1 cellular context compared by ENCODE assay signal in the genomic region with DNA sequence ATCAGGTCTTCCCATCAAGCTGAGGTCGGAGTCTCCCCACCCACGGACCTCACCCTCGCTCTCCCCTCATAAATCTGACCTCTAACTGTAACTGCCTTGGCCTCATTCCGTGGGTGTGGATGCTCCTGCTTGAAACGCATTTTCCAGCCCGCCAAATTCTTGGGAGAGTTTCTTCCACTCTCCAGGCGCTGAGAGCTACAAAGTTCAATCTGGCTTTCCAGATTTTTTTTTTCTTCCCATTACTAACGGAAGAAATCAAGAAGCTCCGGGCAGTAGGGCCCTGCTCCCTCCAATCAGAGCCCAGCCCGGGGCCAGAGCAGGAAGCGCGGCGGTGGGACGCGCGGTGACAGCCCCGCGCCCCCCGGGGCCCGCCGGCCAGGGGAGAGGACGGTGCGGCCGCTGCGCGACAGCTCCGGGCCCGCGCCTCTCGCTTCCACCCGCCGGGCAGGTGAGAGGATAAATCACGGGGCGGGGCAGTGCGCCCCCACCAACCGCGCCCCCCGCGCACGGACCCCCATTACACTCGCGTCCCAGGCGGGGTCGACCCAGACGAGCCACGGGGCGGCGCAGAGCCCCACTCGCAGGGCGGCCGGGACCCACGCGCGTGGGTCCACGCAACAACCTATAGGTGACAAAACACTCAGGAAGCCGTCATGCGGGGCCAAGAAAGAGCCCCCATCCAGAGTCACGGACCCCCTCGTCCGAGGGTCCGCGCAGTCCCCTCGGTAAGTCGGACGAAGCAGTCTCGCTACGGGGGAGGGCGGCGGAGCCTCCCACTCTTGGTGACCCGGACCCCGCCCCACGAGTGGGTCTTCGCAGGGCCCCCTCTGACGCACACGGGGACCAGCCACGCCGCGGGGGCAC.
TF ChIP-seq lines count a peak whose summit lies in the region.

No MANE protein-coding gene starts in this region.

TF ChIP-seq in HepG2, 621 proteins besides CTCF, POLR2A, EP300 and RAD21 (continued from another document):
- TF ChIP-seq, protein P1, sequence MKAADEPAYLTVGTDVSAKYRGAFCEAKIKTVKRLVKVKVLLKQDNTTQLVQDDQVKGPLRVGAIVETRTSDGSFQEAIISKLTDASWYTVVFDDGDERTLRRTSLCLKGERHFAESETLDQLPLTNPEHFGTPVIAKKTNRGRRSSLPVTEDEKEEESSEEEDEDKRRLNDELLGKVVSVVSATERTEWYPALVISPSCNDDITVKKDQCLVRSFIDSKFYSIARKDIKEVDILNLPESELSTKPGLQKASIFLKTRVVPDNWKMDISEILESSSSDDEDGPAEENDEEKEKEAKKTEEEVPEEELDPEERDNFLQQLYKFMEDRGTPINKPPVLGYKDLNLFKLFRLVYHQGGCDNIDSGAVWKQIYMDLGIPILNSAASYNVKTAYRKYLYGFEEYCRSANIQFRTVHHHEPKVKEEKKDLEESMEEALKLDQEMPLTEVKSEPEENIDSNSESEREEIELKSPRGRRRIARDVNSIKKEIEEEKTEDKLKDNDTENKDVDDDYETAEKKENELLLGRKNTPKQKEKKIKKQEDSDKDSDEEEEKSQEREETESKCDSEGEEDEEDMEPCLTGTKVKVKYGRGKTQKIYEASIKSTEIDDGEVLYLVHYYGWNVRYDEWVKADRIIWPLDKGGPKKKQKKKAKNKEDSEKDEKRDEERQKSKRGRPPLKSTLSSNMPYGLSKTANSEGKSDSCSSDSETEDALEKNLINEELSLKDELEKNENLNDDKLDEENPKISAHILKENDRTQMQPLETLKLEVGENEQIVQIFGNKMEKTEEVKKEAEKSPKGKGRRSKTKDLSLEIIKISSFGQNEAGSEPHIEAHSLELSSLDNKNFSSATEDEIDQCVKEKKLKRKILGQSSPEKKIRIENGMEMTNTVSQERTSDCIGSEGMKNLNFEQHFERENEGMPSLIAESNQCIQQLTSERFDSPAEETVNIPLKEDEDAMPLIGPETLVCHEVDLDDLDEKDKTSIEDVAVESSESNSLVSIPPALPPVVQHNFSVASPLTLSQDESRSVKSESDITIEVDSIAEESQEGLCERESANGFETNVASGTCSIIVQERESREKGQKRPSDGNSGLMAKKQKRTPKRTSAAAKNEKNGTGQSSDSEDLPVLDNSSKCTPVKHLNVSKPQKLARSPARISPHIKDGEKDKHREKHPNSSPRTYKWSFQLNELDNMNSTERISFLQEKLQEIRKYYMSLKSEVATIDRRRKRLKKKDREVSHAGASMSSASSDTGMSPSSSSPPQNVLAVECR (CRISPR knock-in tag; IDR thresholded peaks at IDR 0.05; ENCODE audit: borderline replicate concordance): 0 out of 2 replicates have a peak, but pooled peaks have one; percentile 22
- no peak for TF ChIP-seq RAD51 (IDR thresholded peaks at IDR 0.05; ENCODE audit: borderline replicate concordance)
- TF ChIP-seq GATAD2A (CRISPR knock-in tag; IDR thresholded peaks at IDR 0.05): peak; percentile 20; the same call in 1 of the 2 replicates
- no peak for TF ChIP-seq DPF2 (CRISPR knock-in tag; IDR thresholded peaks at IDR 0.05; ENCODE audit: borderline replicate concordance, low read depth)
- TF ChIP-seq ZBTB7B (CRISPR knock-in tag; IDR thresholded peaks at IDR 0.05): peak; percentile 58; the same call in 1 of the 2 replicates
- TF ChIP-seq, protein P2, sequence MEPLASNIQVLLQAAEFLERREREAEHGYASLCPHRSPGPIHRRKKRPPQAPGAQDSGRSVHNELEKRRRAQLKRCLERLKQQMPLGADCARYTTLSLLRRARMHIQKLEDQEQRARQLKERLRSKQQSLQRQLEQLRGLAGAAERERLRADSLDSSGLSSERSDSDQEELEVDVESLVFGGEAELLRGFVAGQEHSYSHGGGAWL (CRISPR knock-in tag; IDR thresholded peaks at IDR 0.05): 0 out of 2 replicates have a peak, but pooled peaks have one; percentile 23
- TF ChIP-seq, protein P3, sequence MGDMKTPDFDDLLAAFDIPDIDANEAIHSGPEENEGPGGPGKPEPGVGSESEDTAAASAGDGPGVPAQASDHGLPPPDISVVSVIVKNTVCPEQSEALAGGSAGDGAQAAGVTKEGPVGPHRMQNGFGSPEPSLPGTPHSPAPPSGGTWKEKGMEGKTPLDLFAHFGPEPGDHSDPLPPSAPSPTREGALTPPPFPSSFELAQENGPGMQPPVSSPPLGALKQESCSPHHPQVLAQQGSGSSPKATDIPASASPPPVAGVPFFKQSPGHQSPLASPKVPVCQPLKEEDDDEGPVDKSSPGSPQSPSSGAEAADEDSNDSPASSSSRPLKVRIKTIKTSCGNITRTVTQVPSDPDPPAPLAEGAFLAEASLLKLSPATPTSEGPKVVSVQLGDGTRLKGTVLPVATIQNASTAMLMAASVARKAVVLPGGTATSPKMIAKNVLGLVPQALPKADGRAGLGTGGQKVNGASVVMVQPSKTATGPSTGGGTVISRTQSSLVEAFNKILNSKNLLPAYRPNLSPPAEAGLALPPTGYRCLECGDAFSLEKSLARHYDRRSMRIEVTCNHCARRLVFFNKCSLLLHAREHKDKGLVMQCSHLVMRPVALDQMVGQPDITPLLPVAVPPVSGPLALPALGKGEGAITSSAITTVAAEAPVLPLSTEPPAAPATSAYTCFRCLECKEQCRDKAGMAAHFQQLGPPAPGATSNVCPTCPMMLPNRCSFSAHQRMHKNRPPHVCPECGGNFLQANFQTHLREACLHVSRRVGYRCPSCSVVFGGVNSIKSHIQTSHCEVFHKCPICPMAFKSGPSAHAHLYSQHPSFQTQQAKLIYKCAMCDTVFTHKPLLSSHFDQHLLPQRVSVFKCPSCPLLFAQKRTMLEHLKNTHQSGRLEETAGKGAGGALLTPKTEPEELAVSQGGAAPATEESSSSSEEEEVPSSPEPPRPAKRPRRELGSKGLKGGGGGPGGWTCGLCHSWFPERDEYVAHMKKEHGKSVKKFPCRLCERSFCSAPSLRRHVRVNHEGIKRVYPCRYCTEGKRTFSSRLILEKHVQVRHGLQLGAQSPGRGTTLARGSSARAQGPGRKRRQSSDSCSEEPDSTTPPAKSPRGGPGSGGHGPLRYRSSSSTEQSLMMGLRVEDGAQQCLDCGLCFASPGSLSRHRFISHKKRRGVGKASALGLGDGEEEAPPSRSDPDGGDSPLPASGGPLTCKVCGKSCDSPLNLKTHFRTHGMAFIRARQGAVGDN (CRISPR knock-in tag; IDR thresholded peaks at IDR 0.05): peak; percentile 39
- no peak for TF ChIP-seq SMYD3 (CRISPR knock-in tag; IDR thresholded peaks at IDR 0.05)
- TF ChIP-seq, protein P4, sequence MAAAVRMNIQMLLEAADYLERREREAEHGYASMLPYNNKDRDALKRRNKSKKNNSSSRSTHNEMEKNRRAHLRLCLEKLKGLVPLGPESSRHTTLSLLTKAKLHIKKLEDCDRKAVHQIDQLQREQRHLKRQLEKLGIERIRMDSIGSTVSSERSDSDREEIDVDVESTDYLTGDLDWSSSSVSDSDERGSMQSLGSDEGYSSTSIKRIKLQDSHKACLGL (CRISPR knock-in tag; IDR thresholded peaks at IDR 0.05): 0 out of 2 replicates have a peak, but pooled peaks have one; percentile 31
- TF ChIP-seq SAP130 (CRISPR knock-in tag; IDR thresholded peaks at IDR 0.05; ENCODE audit: low read depth): peak; percentile 18; the same call in 1 of the 2 replicates
- TF ChIP-seq TOPORS (CRISPR knock-in tag; IDR thresholded peaks at IDR 0.05): no peak
- TF ChIP-seq, protein P5, sequence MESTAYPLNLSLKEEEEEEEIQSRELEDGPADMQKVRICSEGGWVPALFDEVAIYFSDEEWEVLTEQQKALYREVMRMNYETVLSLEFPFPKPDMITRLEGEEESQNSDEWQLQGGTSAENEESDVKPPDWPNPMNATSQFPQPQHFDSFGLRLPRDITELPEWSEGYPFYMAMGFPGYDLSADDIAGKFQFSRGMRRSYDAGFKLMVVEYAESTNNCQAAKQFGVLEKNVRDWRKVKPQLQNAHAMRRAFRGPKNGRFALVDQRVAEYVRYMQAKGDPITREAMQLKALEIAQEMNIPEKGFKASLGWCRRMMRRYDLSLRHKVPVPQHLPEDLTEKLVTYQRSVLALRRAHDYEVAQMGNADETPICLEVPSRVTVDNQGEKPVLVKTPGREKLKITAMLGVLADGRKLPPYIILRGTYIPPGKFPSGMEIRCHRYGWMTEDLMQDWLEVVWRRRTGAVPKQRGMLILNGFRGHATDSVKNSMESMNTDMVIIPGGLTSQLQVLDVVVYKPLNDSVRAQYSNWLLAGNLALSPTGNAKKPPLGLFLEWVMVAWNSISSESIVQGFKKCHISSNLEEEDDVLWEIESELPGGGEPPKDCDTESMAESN (CRISPR knock-in tag; conservative IDR thresholded peaks at IDR 0.05): 0 out of 2 replicates have a peak, but pooled peaks have one; percentile 36
- TF ChIP-seq ARNT2 (CRISPR knock-in tag; IDR thresholded peaks at IDR 0.05; ENCODE audit: low read depth): 0 out of 2 replicates have a peak, but pooled peaks have one; percentile 34
- TF ChIP-seq ZNF790 (CRISPR knock-in tag; IDR thresholded peaks at IDR 0.05; ENCODE audit: borderline replicate concordance): no peak
- TF ChIP-seq KDM2A (CRISPR knock-in tag; IDR thresholded peaks at IDR 0.05; ENCODE audit: borderline replicate concordance, low read depth): 0 out of 2 replicates have a peak, but pooled peaks have one; percentile 11
- TF ChIP-seq GABPB1 (CRISPR knock-in tag; IDR thresholded peaks at IDR 0.05): peak; percentile 17; the same call in 1 of the 2 replicates
- 0 out of 2 replicates have a peak, but pooled peaks have one; percentile 29 for TF ChIP-seq NFYB (CRISPR knock-in tag; IDR thresholded peaks at IDR 0.05)
